In the genomic region with DNA sequence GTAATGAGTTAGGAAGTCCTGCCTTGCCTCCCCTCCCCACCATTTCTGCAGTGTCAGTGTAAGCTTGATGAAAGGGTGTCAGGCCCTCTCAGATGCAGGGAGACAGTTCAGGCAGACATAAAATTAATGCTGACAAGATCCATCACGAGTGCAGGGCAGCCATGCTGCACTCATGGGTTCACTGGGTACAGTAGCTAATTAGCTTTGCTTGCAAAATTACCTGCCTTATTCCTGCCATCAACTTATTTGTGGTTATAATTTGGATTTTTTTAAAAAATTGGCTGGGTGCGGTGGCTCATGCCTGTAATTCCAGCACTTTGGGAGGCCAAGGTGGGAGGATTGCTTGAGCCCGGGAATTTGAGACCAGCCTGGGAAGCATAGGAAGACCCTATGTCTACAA, we compare ENCODE assay signal across 7 cellular contexts.
"Had no signal": no experiment of that assay in that cellular context is flagged by ENCODE, and none has a peak within 500 bp of the region (broad histone marks: within the 10 kb centered on the region; RNA-seq: fewer than 3 reads in every experiment).

No MANE protein-coding gene starts in this region.

- ATAC-seq: GM23338 had no signal

- H2AFZ ChIP-seq: GM23338 had no signal

- H3K4me2 ChIP-seq: GM23338 had no signal

- DNase-seq: H9, HCEC 1CT, KG1 had no signal

- H3K4me3 ChIP-seq: GM23338 had no signal

- FAIRE-seq: H1, H54, HTR-8/SVneo had no signal
